Comparison of ENCODE assay signal across 11 cellular contexts in genomic region chr22:17707526-17707925, GRCh38.
DNase-seq lines count a peak whose midpoint lies in the region; ATAC-seq and TF ChIP-seq lines count a peak whose summit lies in the region.
"Had no signal": no experiment of that assay in that cellular context is flagged by ENCODE, and none has a peak within 500 bp of the region (broad histone marks: within the 10 kb centered on the region; RNA-seq: fewer than 3 reads in every experiment).

No MANE protein-coding gene starts in this region.

- H3K9me3 ChIP-seq in heart left ventricle: no peaks in the 10 kb centered on the region
- no peaks in the 10 kb centered on the region for H3K9me3 ChIP-seq in right cardiac atrium (ENCODE audit: control insufficient read depth, low read length)
- no peaks in the 10 kb centered on the region for H3K9me3 ChIP-seq in lower lobe of right lung
- H3K9me3 ChIP-seq in upper lobe of right lung: no peaks in the 10 kb centered on the region
- H3K9me3 ChIP-seq in CD4-positive, alpha-beta T cell (ENCODE audit: control insufficient read depth, low read length): no peaks in the 10 kb centered on the region

- TF ChIP-seq CTCF in heart left ventricle (IDR thresholded peaks at IDR 0.05): no peak
- no peak for TF ChIP-seq CTCF in lower lobe of right lung (IDR thresholded peaks at IDR 0.05)
- no peak for TF ChIP-seq CTCF in upper lobe of right lung (IDR thresholded peaks at IDR 0.05)
- TF ChIP-seq CTCF in CD4-positive, alpha-beta T cell (IDR thresholded peaks at IDR 0.05): no peak

- POLR2A ChIA-PET in CD4-positive, alpha-beta T cell (lab: Charles Lee): no interaction called here

- H3K27ac ChIP-seq in heart left ventricle: peak overlapping the region in 9 of 12 donors; percentile 31 to 87 (median 75)
- H3K27ac ChIP-seq in right cardiac atrium (ENCODE audit: low read length): no peak overlapping the region
- peak overlapping the region; percentile 80 for H3K27ac ChIP-seq in caudate nucleus (ENCODE audit: low read depth, low read length)
- H3K27ac ChIP-seq in lower lobe of right lung: peak overlapping the region; percentile 69
- peak overlapping the region; percentile 75 for H3K27ac ChIP-seq in upper lobe of right lung
- no peak overlapping the region for H3K27ac ChIP-seq in CD4-positive, alpha-beta T cell (ENCODE audit: low read depth, low read length)

- intact Hi-C loops in heart left ventricle (cut with DNase I) (loop anchor here in 1 of 10 donors (5.0 kb wide), 1 partner anchor 145 kb away; the partner anchor contains the start of gene SLC25A18), right cardiac atrium (cut with DNase I) (no loop called here), lower lobe of right lung (cut with DNase I) (no loop called here), upper lobe of right lung (cut with DNase I) (no loop called here), left ventricle myocardium superior (cut with micrococcal nuclease) (no loop called here)
- intact Hi-C loops in CD4-positive, alpha-beta T cell (cut with DNase I, micrococcal nuclease): no loop called here

- no peak for ATAC-seq in heart left ventricle
- ATAC-seq in right cardiac atrium: no peak
- no peak for ATAC-seq in lower lobe of right lung
- ATAC-seq in upper lobe of right lung: no peak
- no peak for ATAC-seq in CD4-positive, alpha-beta T cell (ENCODE audit: poor library complexity)
- no peak for ATAC-seq in left ventricle myocardium superior

- DNase-seq in heart left ventricle (no peak), right cardiac atrium (no peak), caudate nucleus (lab: John Stamatoyannopoulos, UW) (no peak), lower lobe of right lung (no peak), upper lobe of right lung (no peak), T-helper 2 cell (no peak), left ventricle myocardium superior (no peak)
- DNase-seq in CD4-positive, alpha-beta T cell: no peak
- DNase-seq: activated B cell treated with CpG ODN at 0.5 μM for 24 hours; activated naive CD4-positive, alpha-beta T cell treated with anti-CD3 and anti-CD28 coated beads, Interleukin-2, amount 10 ng/mL, durations not matched to agents 7 days and 5 days; nephron progenitor cell had no signal

- 56 to 69% (median 57%) methylated on average over 3 of the region's 3 CpGs for whole genome bisulfite sequencing in heart left ventricle, 4 donors
- 71% methylated on average over 3 of the region's 3 CpGs for WGBS in right cardiac atrium

- peaks cover 38% of the 10 kb centered on the region for H3K36me3 Mint-ChIP-seq in CD4-positive, alpha-beta T cell (ENCODE audit: low read depth)

- CTCF ChIA-PET in CD4-positive, alpha-beta T cell (lab: Charles Lee): no interaction called here

- no peak overlapping the region for H3K4me3 Mint-ChIP-seq in CD4-positive, alpha-beta T cell
- H3K4me3 Mint-ChIP-seq: activated B cell treated with CpG ODN at 0.5 μM for 24 hours; activated naive CD4-positive, alpha-beta T cell treated with anti-CD3 and anti-CD28 coated beads, Interleukin-2, amount 10 ng/mL, durations not matched to agents 7 days and 5 days; nephron progenitor cell had no signal

- TF ChIP-seq POLR2A in heart left ventricle (IDR thresholded peaks at IDR 0.05): no peak

- peaks cover 0 to 29% (median 6%) of the 10 kb centered on the region in 12 donors for H3K4me1 ChIP-seq in heart left ventricle
- no peaks in the 10 kb centered on the region for H3K4me1 ChIP-seq in right cardiac atrium (ENCODE audit: control insufficient read depth, insufficient read depth, low read length)
- peaks cover 7% of the 10 kb centered on the region for H3K4me1 ChIP-seq in lower lobe of right lung
- H3K4me1 ChIP-seq in upper lobe of right lung: peaks cover 16% of the 10 kb centered on the region

- H3K36me3 ChIP-seq in heart left ventricle: peaks cover 0 to 42% (median 23%) of the 10 kb centered on the region in 9 donors
- peaks cover 14% of the 10 kb centered on the region for H3K36me3 ChIP-seq in lower lobe of right lung
- H3K36me3 ChIP-seq in upper lobe of right lung: peaks cover 11% of the 10 kb centered on the region

- H3K27ac Mint-ChIP-seq in CD4-positive, alpha-beta T cell: no peak overlapping the region
- H3K27ac Mint-ChIP-seq: nephron progenitor cell had no signal

- no peaks in the 10 kb centered on the region for H3K27me3 Mint-ChIP-seq in CD4-positive, alpha-beta T cell
- H3K27me3 Mint-ChIP-seq: activated B cell treated with CpG ODN at 0.5 μM for 24 hours; activated naive CD4-positive, alpha-beta T cell treated with anti-CD3 and anti-CD28 coated beads, Interleukin-2, amount 10 ng/mL, durations not matched to agents 7 days and 5 days had no signal

- peaks cover 12% of the 10 kb centered on the region for H3K4me1 Mint-ChIP-seq in CD4-positive, alpha-beta T cell (ENCODE audit: low read depth)

- H3K4me3 ChIP-seq in heart left ventricle (peak overlapping the region in 10 of 12 donors; percentile 1 to 48 (median 34)), right cardiac atrium (ENCODE audit: low read length) (no peak overlapping the region), lower lobe of right lung (peak overlapping the region; percentile 34), upper lobe of right lung (peak overlapping the region; percentile 39)

- no peaks in the 10 kb centered on the region for H3K27me3 ChIP-seq in heart left ventricle
- H3K27me3 ChIP-seq in right cardiac atrium (ENCODE audit: control insufficient read depth, insufficient read depth): no peaks in the 10 kb centered on the region
- no peaks in the 10 kb centered on the region for H3K27me3 ChIP-seq in lower lobe of right lung (ENCODE audit: low read depth)
- H3K27me3 ChIP-seq in upper lobe of right lung: no peaks in the 10 kb centered on the region
- no peaks in the 10 kb centered on the region for H3K27me3 ChIP-seq in CD4-positive, alpha-beta T cell (ENCODE audit: control insufficient read depth, insufficient read depth, low read length)

- no peaks in the 10 kb centered on the region for H3K9me3 Mint-ChIP-seq in CD4-positive, alpha-beta T cell
- H3K9me3 Mint-ChIP-seq: activated B cell treated with CpG ODN at 0.5 μM for 24 hours; activated naive CD4-positive, alpha-beta T cell treated with anti-CD3 and anti-CD28 coated beads, Interleukin-2, amount 10 ng/mL, durations not matched to agents 7 days and 5 days; nephron progenitor cell had no signal

Comparison
In these comparisons a context has a peak if more than half of its experiments do, and no peak if none do; other contexts are left out.
1. H3K27ac ChIP-seq: peak in heart left ventricle (9 of 12), caudate nucleus (single experiment), lower lobe of right lung (single experiment) and upper lobe of right lung (single experiment); none in right cardiac atrium (single experiment) and CD4-positive, alpha-beta T cell (single experiment).